In genomic region chr3:193774272-193774915, GRCh38 we compare ENCODE assay signal across 23 cellular contexts.
"Had no signal": no experiment of that assay in that cellular context is flagged by ENCODE, and none has a peak within 500 bp of the region (broad histone marks: within the 10 kb centered on the region; RNA-seq: fewer than 3 reads in every experiment).

No MANE protein-coding gene starts in this region.

- H3K9me3 ChIP-seq: psoas muscle, thyroid gland had no signal

- H3K4me3 Mint-ChIP-seq: activated B cell treated with CpG ODN at 0.5 μM for 24 hours; activated CD4-positive, alpha-beta T cell treated with anti-CD3 and anti-CD28 coated beads for 36 hours; activated naive CD8-positive, alpha-beta T cell treated with anti-CD3 and anti-CD28 coated beads, Interleukin-2, amount 10 ng/mL, durations not matched to agents 7 days and 5 days; naive thymus-derived CD4-positive, alpha-beta T cell; stimulated activated naive CD8-positive, alpha-beta T cell treated with anti-CD3 and anti-CD28 coated beads, Interleukin-15, Interleukin-2, amounts not matched to agents 100 ng/mL and 50 ng/mL, for 24 hours had no signal

- H3K9me3 Mint-ChIP-seq: activated B cell treated with CpG ODN at 0.5 μM for 24 hours; activated naive CD8-positive, alpha-beta T cell treated with anti-CD3 and anti-CD28 coated beads, Interleukin-2, amount 10 ng/mL, durations not matched to agents 7 days and 5 days; naive thymus-derived CD4-positive, alpha-beta T cell; stimulated activated naive CD8-positive, alpha-beta T cell treated with anti-CD3 and anti-CD28 coated beads, Interleukin-15, Interleukin-2, amounts not matched to agents 100 ng/mL and 50 ng/mL, for 24 hours had no signal

- H3K27ac ChIP-seq: epithelial cell of prostate, foreskin keratinocyte, psoas muscle, skin epidermis, thyroid gland had no signal

- H3K4me1 ChIP-seq: foreskin keratinocyte, psoas muscle had no signal

- ATAC-seq: activated CD4-positive, alpha-beta T cell treated with anti-CD3 and anti-CD28 coated beads for 36 hours; foreskin keratinocyte; left lobe of liver; naive thymus-derived CD4-positive, alpha-beta T cell; psoas muscle; right cardiac atrium had no signal

- H3K36me3 ChIP-seq: thyroid gland had no signal

- FAIRE-seq: keratinocyte had no signal

- H3K4me3 ChIP-seq: lung, psoas muscle, skin epidermis, thyroid gland had no signal

- H3K27me3 ChIP-seq: thyroid gland had no signal

- H3K27ac Mint-ChIP-seq: activated B cell treated with CpG ODN at 0.5 μM for 24 hours; activated CD4-positive, alpha-beta T cell treated with anti-CD3 and anti-CD28 coated beads for 36 hours; activated naive CD8-positive, alpha-beta T cell treated with anti-CD3 and anti-CD28 coated beads, Interleukin-2, amount 10 ng/mL, durations not matched to agents 7 days and 5 days; naive thymus-derived CD4-positive, alpha-beta T cell; stimulated activated naive CD8-positive, alpha-beta T cell treated with anti-CD3 and anti-CD28 coated beads, Interleukin-15, Interleukin-2, amounts not matched to agents 100 ng/mL and 50 ng/mL, for 24 hours had no signal

- DNase-seq: activated B cell treated with CpG ODN at 0.5 μM for 24 hours; activated CD4-positive, alpha-beta T cell treated with anti-CD3 and anti-CD28 coated beads for 36 hours; activated CD4-positive, alpha-beta T cell treated with anti-CD3 and anti-CD28 coated beads, Interleukin-2, amount 50 U/mL, for 4 hours; activated CD8-positive, alpha-beta memory T cell treated with anti-CD3 and anti-CD28 coated beads for 24 hours; activated naive CD4-positive, alpha-beta T cell treated with Interleukin-2 at 50 U/mL for 16 hours; activated naive CD8-positive, alpha-beta T cell treated with anti-CD3 and anti-CD28 coated beads, Interleukin-2, amount 10 ng/mL, durations not matched to agents 7 days and 5 days; activated T-cell treated with anti-CD3 and anti-CD28 coated beads, Interleukin-2, amount 50 U/mL, for 48 hours; amniotic stem cell; cortex of kidney; foreskin keratinocyte; naive thymus-derived CD4-positive, alpha-beta T cell; psoas muscle; right cardiac atrium; stimulated activated CD4-positive, alpha-beta T cell treated with anti-CD3 and anti-CD28 coated beads, Interleukin-1b, Interleukin-23, amount 100 ng/mL, for 48 hours; substantia nigra; T-helper 9 cell; thyroid gland had no signal

- H3K36me3 Mint-ChIP-seq: activated naive CD8-positive, alpha-beta T cell treated with anti-CD3 and anti-CD28 coated beads, Interleukin-2, amount 10 ng/mL, durations not matched to agents 7 days and 5 days; naive thymus-derived CD4-positive, alpha-beta T cell had no signal
